16 cellular contexts compared by ENCODE assay signal in the genomic region with DNA sequence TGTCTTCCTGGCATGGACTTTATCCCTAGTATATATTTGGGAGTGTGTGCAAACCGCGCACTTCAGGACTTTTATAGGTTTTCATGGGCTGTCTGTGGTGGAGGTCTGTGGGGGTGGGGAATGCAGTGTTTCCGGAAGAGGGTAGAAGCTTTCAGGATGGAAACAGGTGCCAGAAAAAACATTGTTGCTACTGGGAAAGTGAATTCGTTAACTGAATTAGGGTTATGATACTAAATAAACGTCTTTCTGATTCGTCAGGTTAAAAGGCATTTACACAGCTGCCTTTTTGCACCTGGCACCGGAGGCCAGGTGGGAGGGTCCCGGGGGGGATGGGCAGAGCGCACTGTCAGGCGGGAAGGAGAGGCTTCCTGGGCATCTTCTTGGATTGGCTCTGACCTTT.
A peak's percentile ranks its signal among the peaks of the same experiment; 100 is the strongest.
DNase-seq lines count a peak whose midpoint lies in the region; FAIRE-seq and TF ChIP-seq lines count a peak whose summit lies in the region.
"Had no signal": no experiment of that assay in that cellular context is flagged by ENCODE, and none has a peak within 500 bp of the region (broad histone marks: within the 10 kb centered on the region; RNA-seq: fewer than 3 reads in every experiment).

No MANE protein-coding gene starts in this region.

- peak overlapping the region; percentile 11 for H3K18ac ChIP-seq in neuronal stem cell (ENCODE audit: low read length)

- H3K36me3 ChIP-seq in neuronal stem cell (replicated peaks in 1 of 2; ENCODE audit: control insufficient read depth in 2 of 2, insufficient read depth in 2 of 2, low read length in 2 of 2) (no peaks in the 10 kb centered on the region), esophagus squamous epithelium (peaks cover 0 to 23% (median 0%) of the 10 kb centered on the region in 3 donors)

- H2BK12ac ChIP-seq in neuronal stem cell (ENCODE audit: low read length) = no peak overlapping the region

- H3K9me3 ChIP-seq in neuronal stem cell (replicated peaks in 1 of 2; ENCODE audit: control insufficient read depth in 2 of 2, insufficient read depth in 1 of 2, low read depth in 1 of 2, low read length in 2 of 2) (no peaks in the 10 kb centered on the region), esophagus squamous epithelium (no peaks in the 10 kb centered on the region)
- H3K9me3 ChIP-seq: suprapubic skin had no signal

- H2BK120ac ChIP-seq in neuronal stem cell (ENCODE audit: low read depth, low read length) = no peak overlapping the region

- no peak overlapping the region for H2AFZ ChIP-seq in neuronal stem cell (ENCODE audit: low read length)
- H2AFZ ChIP-seq: hepatocyte had no signal

- TF ChIP-seq CTCF in esophagus squamous epithelium (IDR thresholded peaks at IDR 0.05) = no peak

- H2AK5ac ChIP-seq in neuronal stem cell (ENCODE audit: low read depth, low read length) = no peak overlapping the region

- H3K4me1 ChIP-seq in neuronal stem cell (ENCODE audit: control insufficient read depth in 2 of 2, insufficient read depth in 1 of 2, low read depth in 1 of 2, low read length in 2 of 2) (no peaks in the 10 kb centered on the region), esophagus squamous epithelium (peaks cover 0 to 32% (median 7%) of the 10 kb centered on the region in 3 donors)

- intact Hi-C loops in esophagus squamous epithelium (cut with DNase I) = no loop called here

- no peak overlapping the region for H3K9ac ChIP-seq in neuronal stem cell (ENCODE audit: low read depth, low read length, poor library complexity)

- WGBS in neuronal stem cell (ENCODE audit: extremely low coverage in 2 of 2, insufficient read length in 2 of 2, insufficient replicate concordance in 1 of 2), 2 donors = no CpG with 5 or more reads among the region's 10 CpGs
- WGBS in esophagus squamous epithelium, 2 donors = 81 to 82% methylated on average over 10 of the region's 10 CpGs

- TF ChIP-seq POLR2A in esophagus squamous epithelium (IDR thresholded peaks at IDR 0.05) = no peak

- H3K27me3 ChIP-seq in neuronal stem cell (ENCODE audit: control insufficient read depth in 3 of 3, insufficient read depth in 3 of 3, low read depth in 1 of 3, low read length in 3 of 3) (no peaks in the 10 kb centered on the region), esophagus squamous epithelium (no peaks in the 10 kb centered on the region)
- H3K27me3 ChIP-seq: hepatocyte, suprapubic skin had no signal

- no peak overlapping the region for H4K8ac ChIP-seq in neuronal stem cell (ENCODE audit: low read depth, low read length)

- H3K14ac ChIP-seq in neuronal stem cell (ENCODE audit: low read length) = no peak overlapping the region

- H3K23ac ChIP-seq in neuronal stem cell (ENCODE audit: low read depth, low read length, poor library complexity) = no peak overlapping the region

- H2BK5ac ChIP-seq in neuronal stem cell (ENCODE audit: low read length) = no peak overlapping the region

- H3K4ac ChIP-seq in neuronal stem cell (ENCODE audit: low read length) = no peak overlapping the region

- H3K79me1 ChIP-seq in neuronal stem cell (ENCODE audit: low read depth, low read length) = peaks cover 4% of the 10 kb centered on the region

- H3K27ac ChIP-seq in neuronal stem cell (replicated peaks; ENCODE audit: low read length) (no peak overlapping the region), esophagus squamous epithelium (no peak overlapping the region)
- H3K27ac ChIP-seq: hepatocyte, suprapubic skin had no signal

- no peak for FAIRE-seq in HTR-8/SVneo (lab: Jason Lieb, UNC)
- FAIRE-seq: colon, GM12891, islet of Langerhans had no signal

- no peak overlapping the region for H3K4me2 ChIP-seq in neuronal stem cell (ENCODE audit: insufficient read depth, low read length, poor library complexity, severe bottlenecking)
- H3K4me2 ChIP-seq: hepatocyte had no signal

- H3K4me3 ChIP-seq in Jurkat, Clone E6-1 (ENCODE audit: low read length) = no peak overlapping the region
- H3K4me3 ChIP-seq in neuronal stem cell (ENCODE audit: low read length in 2 of 2) = no peak overlapping the region
- no peak overlapping the region for H3K4me3 ChIP-seq in esophagus squamous epithelium
- H3K4me3 ChIP-seq: hepatocyte, suprapubic skin had no signal

- no peak overlapping the region for H2BK15ac ChIP-seq in neuronal stem cell (ENCODE audit: low read length)

- peak; percentile 9 for DNase-seq in Jurkat, Clone E6-1 (ENCODE audit: low read depth, low spot score)
- DNase-seq in NCI-H2029 (lab: John Stamatoyannopoulos, UW) (peak; percentile 83), NCI-H748 treated with DMSO at 0.1 percent for 48 hours (lab: John Stamatoyannopoulos, UW) (peak; percentile 97), neuronal stem cell (ENCODE audit: low spot score) (no peak), HTR-8/SVneo (ENCODE audit: insufficient read length, low spot score) (no peak), esophagus squamous epithelium (lab: John Stamatoyannopoulos, UW) (no peak)
- no peak for DNase-seq in activated T-cell treated with anti-CD3 and anti-CD28 coated beads, Interleukin-2, amount 50 U/mL, for 1 hour
- DNase-seq: activated CD4-positive, alpha-beta T cell treated with anti-CD3 and anti-CD28 coated beads, Interleukin-2, amount 50 U/mL, for 4 hours; activated naive CD8-positive, alpha-beta T cell treated with anti-CD3 and anti-CD28 coated beads for 36 hours; naive thymus-derived CD8-positive, alpha-beta T cell; stimulated activated CD4-positive, alpha-beta T cell treated with anti-CD3 and anti-CD28 coated beads, Interleukin-4, amount 100 ng/mL, for 24 hours had no signal

- H4K91ac ChIP-seq in neuronal stem cell (ENCODE audit: low read depth, low read length, poor library complexity) = no peak overlapping the region

Comparison
In these comparisons a context has a peak if more than half of its experiments do, and no peak if none do; other contexts are left out.
1. DNase-seq: peak in Jurkat, Clone E6-1 (single experiment), NCI-H2029 (single experiment) and NCI-H748 treated with DMSO at 0.1 percent for 48 hours (single experiment); none in neuronal stem cell (single experiment), activated T-cell treated with anti-CD3 and anti-CD28 coated beads, Interleukin-2, amount 50 U/mL, for 1 hour (single experiment), HTR-8/SVneo (single experiment) and esophagus squamous epithelium (single experiment).